Comparison of ENCODE assay signal across 8 cellular contexts in genomic region chr11:28108909-28109308, GRCh38. TPM values are rescaled to one million over a fixed set of nuclear protein-coding genes. Genes with fewer than 3 reads are reported as not detected.
DNase-seq lines count a peak whose midpoint lies in the region; ATAC-seq, FAIRE-seq and TF ChIP-seq lines count a peak whose summit lies in the region.

No MANE protein-coding gene starts in this region.

- ATAC-seq in GM18498 (IDR thresholded peaks at IDR 0.05; ENCODE audit: unreplicated experiment) (no peak), GM18505 (IDR thresholded peaks at IDR 0.05; ENCODE audit: unreplicated experiment) (no peak)

- no peak for TF ChIP-seq POLR2A in GM18505 (IDR thresholded peaks at IDR 0.05; ENCODE audit: borderline replicate concordance, extremely low read depth, insufficient read depth, insufficient read length)

- TF ChIP-seq CTCF in GM12875 (IDR thresholded peaks at IDR 0.05; ENCODE audit: borderline replicate concordance, insufficient read depth, low read depth, low read length) (no peak), epithelial cell of proximal tubule (conservative IDR thresholded peaks at IDR 0.05; ENCODE audit: low read depth, low read length) (no peak), retinal pigment epithelial cell (conservative IDR thresholded peaks at IDR 0.05; ENCODE audit: low read depth, low read length) (no peak)

- FAIRE-seq in frontal cortex (lab: Jason Lieb, UNC): no peak

- H3K4me3 ChIP-seq in GM12875 (ENCODE audit: low read depth, low read length): peak overlapping the region; percentile 47
- peak overlapping the region; percentile 90 for H3K4me3 ChIP-seq in epithelial cell of proximal tubule (ENCODE audit: low read depth, low read length)
- H3K4me3 ChIP-seq in retinal pigment epithelial cell (ENCODE audit: low read length): peak overlapping the region; percentile 65

- peak; percentile 48 for DNase-seq in RKO (ENCODE audit: low spot score)
- DNase-seq in epithelial cell of proximal tubule (ENCODE audit: low read depth): no peak
- no peak for DNase-seq in retinal pigment epithelial cell (ENCODE audit: low read depth)
- DNase-seq in frontal cortex (ENCODE audit: low spot score in 2 of 2): no peak
- DNase-seq in HK-2 (ENCODE audit: unreplicated experiment): no peak

RNA-seq across cellular contexts. Expression of gene METTL15, which starts 0.7 kb away (rescaled TPM):
- total RNA-seq in epithelial cell of proximal tubule: 8.7 and 9.1 TPM in 2 replicates
- 19.2 TPM for total RNA-seq in frontal cortex

RNA-seq across cellular contexts. Expression of gene KIF18A, which starts 1.0 kb away (rescaled TPM):
- total RNA-seq in epithelial cell of proximal tubule: 15.7 and 20.5 TPM in 2 replicates
- total RNA-seq in frontal cortex: 4.9 TPM
